In genomic region chr5:31407921-31408714, GRCh38 we compare ENCODE assay signal across 1 cellular context.
TF ChIP-seq lines count a peak whose summit lies in the region.

No MANE protein-coding gene starts in this region.

TF ChIP-seq in IMR-90, 13 proteins besides CTCF, POLR2A, EP300 and RAD21 (continued from another document):
- TF ChIP-seq RFX5 (IDR thresholded peaks at IDR 0.05; ENCODE audit: low read depth, low read length) (no peak), ELK1 (IDR thresholded peaks at IDR 0.05; ENCODE audit: borderline replicate concordance, low read depth, low read length) (no peak)
